ENCODE assay signal across 32 cellular contexts in the genomic region with DNA sequence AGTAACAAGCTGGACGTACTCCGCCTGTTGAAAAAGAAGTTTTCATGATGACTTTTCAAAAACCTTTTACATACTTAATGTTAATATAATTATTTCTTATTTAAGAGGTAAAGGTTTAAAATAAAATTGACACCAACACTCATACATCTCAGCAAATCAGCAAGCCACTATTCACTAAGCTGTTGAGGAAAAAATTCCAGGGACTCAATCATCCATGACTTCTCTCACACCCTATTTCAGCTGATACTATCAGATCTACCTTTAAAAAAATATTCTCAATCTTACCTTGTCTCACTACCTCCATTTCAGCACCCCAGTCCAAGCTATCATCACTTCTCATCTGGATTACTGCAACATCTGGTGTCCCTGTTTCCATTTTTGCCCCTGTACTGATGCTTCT.
"Had no signal": no experiment of that assay in that cellular context is flagged by ENCODE, and none has a peak within 500 bp of the region (broad histone marks: within the 10 kb centered on the region; RNA-seq: fewer than 3 reads in every experiment).

No MANE protein-coding gene starts in this region.

- H3K4me1 Mint-ChIP-seq: activated CD4-positive, alpha-beta memory T cell treated with anti-CD3 and anti-CD28 coated beads, Interleukin-2, amount 10 ng/mL, durations not matched to agents 7 days and 5 days; activated CD8-positive, alpha-beta memory T cell treated with anti-CD3 and anti-CD28 coated beads, Interleukin-2, amount 10 ng/mL, durations not matched to agents 7 days and 5 days; activated naive CD4-positive, alpha-beta T cell treated with anti-CD3 and anti-CD28 coated beads, Interleukin-2, amount 10 ng/mL, durations not matched to agents 7 days and 5 days; activated naive CD8-positive, alpha-beta T cell treated with anti-CD3 and anti-CD28 coated beads, Interleukin-2, amount 50 U/mL, for 24 hours had no signal

- H3K27me3 Mint-ChIP-seq: activated CD4-positive, alpha-beta memory T cell treated with anti-CD3 and anti-CD28 coated beads, Interleukin-2, amount 10 ng/mL, durations not matched to agents 7 days and 5 days; activated CD8-positive, alpha-beta memory T cell treated with anti-CD3 and anti-CD28 coated beads, Interleukin-2, amount 10 ng/mL, durations not matched to agents 7 days and 5 days; activated naive CD4-positive, alpha-beta T cell treated with anti-CD3 and anti-CD28 coated beads, Interleukin-2, amount 10 ng/mL, durations not matched to agents 7 days and 5 days; activated naive CD8-positive, alpha-beta T cell; activated naive CD8-positive, alpha-beta T cell treated with anti-CD3 and anti-CD28 coated beads, Interleukin-2, amount 50 U/mL, for 24 hours had no signal

- H3K27ac Mint-ChIP-seq: activated CD4-positive, alpha-beta memory T cell treated with anti-CD3 and anti-CD28 coated beads, Interleukin-2, amount 10 ng/mL, durations not matched to agents 7 days and 5 days; activated CD8-positive, alpha-beta memory T cell treated with anti-CD3 and anti-CD28 coated beads, Interleukin-2, amount 10 ng/mL, durations not matched to agents 7 days and 5 days; activated naive CD4-positive, alpha-beta T cell treated with anti-CD3 and anti-CD28 coated beads, Interleukin-2, amount 10 ng/mL, durations not matched to agents 7 days and 5 days; activated naive CD8-positive, alpha-beta T cell; activated naive CD8-positive, alpha-beta T cell treated with anti-CD3 and anti-CD28 coated beads, Interleukin-2, amount 50 U/mL, for 24 hours had no signal

- ATAC-seq: activated CD8-positive, alpha-beta memory T cell treated with anti-CD3 and anti-CD28 coated beads, Interleukin-2, amount 10 ng/mL, durations not matched to agents 7 days and 5 days; activated naive CD8-positive, alpha-beta T cell treated with anti-CD3 and anti-CD28 coated beads, Interleukin-2, amount 50 U/mL, for 24 hours; PC-3 had no signal

- DNase-seq: activated CD4-positive, alpha-beta memory T cell treated with anti-CD3 and anti-CD28 coated beads, Interleukin-2, amount 10 ng/mL, durations not matched to agents 7 days and 5 days; activated CD4-positive, alpha-beta T cell treated with anti-CD3 and anti-CD28 coated beads for 1 hour; activated CD4-positive, alpha-beta T cell treated with anti-CD3 and anti-CD28 coated beads for 48 hours; activated CD4-positive, CD25-positive, alpha-beta regulatory T cell; activated CD8-positive, alpha-beta memory T cell treated with anti-CD3 and anti-CD28 coated beads for 24 hours; activated CD8-positive, alpha-beta memory T cell treated with anti-CD3 and anti-CD28 coated beads, Interleukin-2, amount 10 ng/mL, durations not matched to agents 7 days and 5 days; activated CD8-positive, alpha-beta memory T cell treated with anti-CD3 and anti-CD28 coated beads, Interleukin-2, amount 50 U/mL, for 48 hours; activated effector memory CD4-positive, alpha-beta T cell treated with Interleukin-2 at 50 U/mL for 16 hours; activated naive CD4-positive, alpha-beta T cell treated with anti-CD3 and anti-CD28 coated beads, Interleukin-2, amount 10 ng/mL, durations not matched to agents 7 days and 5 days; activated naive CD8-positive, alpha-beta T cell treated with anti-CD3 and anti-CD28 coated beads, Interleukin-2, amount 50 U/mL, for 24 hours; activated T-cell treated with anti-CD3 and anti-CD28 coated beads, Interleukin-2, amount 50 U/mL, for 48 hours; anterior cingulate cortex; brain microvascular endothelial cell; central memory CD4-positive, alpha-beta T cell; MM.1S; MV-4-11; NCI-H1092; NCI-H1436 treated with DMSO at 0.1 percent for 48 hours; NCI-H1694 treated with DMSO at 0.1 percent for 48 hours; NCI-H2029; NCI-H2107; NCI-H2171; NCI-H446; NCI-H510A treated with DMSO at 0.1 percent for 48 hours; NCI-H69; PC-3; Right ventricle myocardium superior; SW 1271; T-helper 1 cell; T-helper 2 cell; T-helper 9 cell had no signal

- H3K4me3 Mint-ChIP-seq: activated CD4-positive, alpha-beta memory T cell treated with anti-CD3 and anti-CD28 coated beads, Interleukin-2, amount 10 ng/mL, durations not matched to agents 7 days and 5 days; activated CD8-positive, alpha-beta memory T cell treated with anti-CD3 and anti-CD28 coated beads, Interleukin-2, amount 10 ng/mL, durations not matched to agents 7 days and 5 days; activated naive CD4-positive, alpha-beta T cell treated with anti-CD3 and anti-CD28 coated beads, Interleukin-2, amount 10 ng/mL, durations not matched to agents 7 days and 5 days; activated naive CD8-positive, alpha-beta T cell; activated naive CD8-positive, alpha-beta T cell treated with anti-CD3 and anti-CD28 coated beads, Interleukin-2, amount 50 U/mL, for 24 hours had no signal
